1 cellular context compared by ENCODE assay signal in the genomic region with DNA sequence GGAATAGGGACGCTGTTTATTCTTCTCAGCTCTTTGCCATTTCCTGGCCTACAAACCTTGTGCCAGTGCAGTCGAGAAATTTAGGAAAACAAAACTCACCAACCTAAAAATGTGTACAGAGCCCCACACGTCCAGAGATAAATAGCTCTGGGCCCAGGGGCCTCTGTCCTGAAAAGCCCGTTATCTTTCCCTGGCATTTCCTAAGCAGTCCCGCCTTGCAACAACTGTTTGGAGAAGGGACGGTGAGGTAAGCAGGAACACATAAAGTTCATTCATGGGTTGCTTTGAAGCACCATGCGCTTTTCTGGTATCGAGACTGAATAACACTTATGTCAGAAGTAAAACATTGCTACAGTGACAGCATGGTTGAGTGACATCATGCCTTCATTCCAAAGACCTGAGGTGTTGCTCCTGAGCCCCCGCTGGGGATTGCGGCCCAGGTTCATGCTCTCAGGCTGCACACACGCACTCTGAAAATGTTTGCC.
TF ChIP-seq lines count a peak whose summit lies in the region.

No MANE protein-coding gene starts in this region.

TF ChIP-seq in HepG2, 621 proteins besides CTCF, POLR2A, EP300 and RAD21 (continued from another document and continues in another):
- TF ChIP-seq XBP1 (CRISPR knock-in tag; IDR thresholded peaks at IDR 0.05) (no peak), TOE1 (CRISPR knock-in tag; IDR thresholded peaks at IDR 0.05) (no peak), HNF4G (IDR thresholded peaks at IDR 0.05; ENCODE audit: borderline replicate concordance, low read depth, low read length) (0 out of 2 replicates have a peak, but pooled peaks have one; percentile 5), HNF4G (CRISPR knock-in tag; IDR thresholded peaks at IDR 0.05; ENCODE audit: borderline replicate concordance, low read depth) (no peak), ERF (CRISPR knock-in tag; IDR thresholded peaks at IDR 0.05) (no peak), SCMH1 (CRISPR knock-in tag; IDR thresholded peaks at IDR 0.05; ENCODE audit: borderline replicate concordance) (no peak), ZNF253 (CRISPR knock-in tag; IDR thresholded peaks at IDR 0.05; ENCODE audit: borderline replicate concordance) (no peak), ZNF180 (CRISPR knock-in tag; IDR thresholded peaks at IDR 0.05; ENCODE audit: borderline replicate concordance, low read depth) (no peak), ZNF205 (CRISPR knock-in tag; IDR thresholded peaks at IDR 0.05) (no peak), RBAK (CRISPR knock-in tag; IDR thresholded peaks at IDR 0.05) (no peak), MAFF (IDR thresholded peaks at IDR 0.05; ENCODE audit: low read depth, low read length) (no peak), RORA (CRISPR knock-in tag; IDR thresholded peaks at IDR 0.05) (no peak), BHLHE40 (IDR thresholded peaks at IDR 0.05; ENCODE audit: low read length) (no peak), SP4 (CRISPR knock-in tag; IDR thresholded peaks at IDR 0.05) (peak; percentile 33; the same call in 1 of the 2 replicates), NAIF1 (CRISPR knock-in tag; IDR thresholded peaks at IDR 0.05; ENCODE audit: borderline replicate concordance) (no peak), CREB1 (IDR thresholded peaks at IDR 0.05) (peak; percentile 74), CREB1 (CRISPR knock-in tag; IDR thresholded peaks at IDR 0.05) (peak; percentile 61), HIVEP1 (CRISPR knock-in tag; IDR thresholded peaks at IDR 0.05) (no peak), ZNF607 (CRISPR knock-in tag; IDR thresholded peaks at IDR 0.05; ENCODE audit: borderline replicate concordance) (no peak), ZNF747 (CRISPR knock-in tag; IDR thresholded peaks at IDR 0.05; ENCODE audit: borderline replicate concordance) (no peak), THAP11 (CRISPR knock-in tag; IDR thresholded peaks at IDR 0.05) (peak; percentile 41; the same call in 1 of the 2 replicates), KAT8 (CRISPR knock-in tag; IDR thresholded peaks at IDR 0.05) (peak; percentile 63; the same call in 1 of the 2 replicates), ZNF629 (CRISPR knock-in tag; conservative IDR thresholded peaks at IDR 0.05) (no peak), YEATS2 (CRISPR knock-in tag; IDR thresholded peaks at IDR 0.05; ENCODE audit: borderline replicate concordance) (no peak), SNAI1 (CRISPR knock-in tag; IDR thresholded peaks at IDR 0.05; ENCODE audit: borderline replicate concordance) (no peak), HES4 (CRISPR knock-in tag; IDR thresholded peaks at IDR 0.05; ENCODE audit: borderline replicate concordance) (no peak), U2AF1 (optimal IDR thresholded peaks at IDR 0.05; ENCODE audit: low read depth, low read length) (no peak), ZNF44 (CRISPR knock-in tag; IDR thresholded peaks at IDR 0.05) (no peak), MEIS2 (CRISPR knock-in tag; IDR thresholded peaks at IDR 0.05) (peak; percentile 47; the same call in 1 of the 2 replicates), ESRRA (CRISPR knock-in tag; IDR thresholded peaks at IDR 0.05; ENCODE audit: low read depth) (no peak), ZNF878 (CRISPR knock-in tag; IDR thresholded peaks at IDR 0.05) (no peak), DR1 (CRISPR knock-in tag; IDR thresholded peaks at IDR 0.05) (no peak), KDM3A (CRISPR knock-in tag; IDR thresholded peaks at IDR 0.05; ENCODE audit: low read depth) (no peak), SMARCE1 (IDR thresholded peaks at IDR 0.05; ENCODE audit: borderline replicate concordance) (no peak), NCOA5 (CRISPR knock-in tag; IDR thresholded peaks at IDR 0.05) (no peak), NFYB (CRISPR knock-in tag; IDR thresholded peaks at IDR 0.05) (no peak), FOXO1 (CRISPR knock-in tag; IDR thresholded peaks at IDR 0.05) (peak; percentile 79), SP140L (CRISPR knock-in tag; IDR thresholded peaks at IDR 0.05; ENCODE audit: borderline replicate concordance) (no peak), ZFYVE20 (CRISPR knock-in tag; IDR thresholded peaks at IDR 0.05; ENCODE audit: borderline replicate concordance, low read depth) (no peak), GPN1 (CRISPR knock-in tag; IDR thresholded peaks at IDR 0.05; ENCODE audit: borderline replicate concordance) (no peak), CCDC6 (CRISPR knock-in tag; IDR thresholded peaks at IDR 0.05) (no peak), NPAS2 (CRISPR knock-in tag; IDR thresholded peaks at IDR 0.05; ENCODE audit: borderline replicate concordance) (no peak), SIX1 (CRISPR knock-in tag; IDR thresholded peaks at IDR 0.05; ENCODE audit: borderline replicate concordance) (no peak), ZNF724P (CRISPR knock-in tag; IDR thresholded peaks at IDR 0.05; ENCODE audit: borderline replicate concordance) (no peak), RFXANK (CRISPR knock-in tag; IDR thresholded peaks at IDR 0.05) (no peak), ZFP62 (CRISPR knock-in tag; IDR thresholded peaks at IDR 0.05) (no peak), HNRNPK (IDR thresholded peaks at IDR 0.05; ENCODE audit: low read depth, low read length, poor library complexity, severe bottlenecking) (no peak), NFE2 (CRISPR knock-in tag; IDR thresholded peaks at IDR 0.05) (no peak), PRPF4 (IDR thresholded peaks at IDR 0.05; ENCODE audit: low read depth, low read length, poor library complexity, severe bottlenecking) (no peak), ATM (IDR thresholded peaks at IDR 0.05; ENCODE audit: borderline replicate concordance) (no peak), NFIC (IDR thresholded peaks at IDR 0.05; ENCODE audit: low read length) (no peak)
- TF ChIP-seq, protein P1, sequence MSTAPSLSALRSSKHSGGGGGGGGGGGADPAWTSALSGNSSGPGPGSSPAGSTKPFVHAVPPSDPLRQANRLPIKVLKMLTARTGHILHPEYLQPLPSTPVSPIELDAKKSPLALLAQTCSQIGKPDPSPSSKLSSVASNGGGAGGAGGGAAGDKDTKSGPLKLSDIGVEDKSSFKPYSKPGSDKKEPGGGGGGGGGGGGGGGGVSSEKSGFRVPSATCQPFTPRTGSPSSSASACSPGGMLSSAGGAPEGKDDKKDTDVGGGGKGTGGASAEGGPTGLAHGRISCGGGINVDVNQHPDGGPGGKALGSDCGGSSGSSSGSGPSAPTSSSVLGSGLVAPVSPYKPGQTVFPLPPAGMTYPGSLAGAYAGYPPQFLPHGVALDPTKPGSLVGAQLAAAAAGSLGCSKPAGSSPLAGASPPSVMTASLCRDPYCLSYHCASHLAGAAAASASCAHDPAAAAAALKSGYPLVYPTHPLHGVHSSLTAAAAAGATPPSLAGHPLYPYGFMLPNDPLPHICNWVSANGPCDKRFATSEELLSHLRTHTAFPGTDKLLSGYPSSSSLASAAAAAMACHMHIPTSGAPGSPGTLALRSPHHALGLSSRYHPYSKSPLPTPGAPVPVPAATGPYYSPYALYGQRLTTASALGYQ (CRISPR knock-in tag; IDR thresholded peaks at IDR 0.05), result peak; percentile 81; the same call in 1 of the 2 replicates
- TF ChIP-seq, protein P2, sequence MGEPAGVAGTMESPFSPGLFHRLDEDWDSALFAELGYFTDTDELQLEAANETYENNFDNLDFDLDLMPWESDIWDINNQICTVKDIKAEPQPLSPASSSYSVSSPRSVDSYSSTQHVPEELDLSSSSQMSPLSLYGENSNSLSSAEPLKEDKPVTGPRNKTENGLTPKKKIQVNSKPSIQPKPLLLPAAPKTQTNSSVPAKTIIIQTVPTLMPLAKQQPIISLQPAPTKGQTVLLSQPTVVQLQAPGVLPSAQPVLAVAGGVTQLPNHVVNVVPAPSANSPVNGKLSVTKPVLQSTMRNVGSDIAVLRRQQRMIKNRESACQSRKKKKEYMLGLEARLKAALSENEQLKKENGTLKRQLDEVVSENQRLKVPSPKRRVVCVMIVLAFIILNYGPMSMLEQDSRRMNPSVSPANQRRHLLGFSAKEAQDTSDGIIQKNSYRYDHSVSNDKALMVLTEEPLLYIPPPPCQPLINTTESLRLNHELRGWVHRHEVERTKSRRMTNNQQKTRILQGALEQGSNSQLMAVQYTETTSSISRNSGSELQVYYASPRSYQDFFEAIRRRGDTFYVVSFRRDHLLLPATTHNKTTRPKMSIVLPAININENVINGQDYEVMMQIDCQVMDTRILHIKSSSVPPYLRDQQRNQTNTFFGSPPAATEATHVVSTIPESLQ (CRISPR knock-in tag; conservative IDR thresholded peaks at IDR 0.05), result no peak
- TF ChIP-seq, protein P3, sequence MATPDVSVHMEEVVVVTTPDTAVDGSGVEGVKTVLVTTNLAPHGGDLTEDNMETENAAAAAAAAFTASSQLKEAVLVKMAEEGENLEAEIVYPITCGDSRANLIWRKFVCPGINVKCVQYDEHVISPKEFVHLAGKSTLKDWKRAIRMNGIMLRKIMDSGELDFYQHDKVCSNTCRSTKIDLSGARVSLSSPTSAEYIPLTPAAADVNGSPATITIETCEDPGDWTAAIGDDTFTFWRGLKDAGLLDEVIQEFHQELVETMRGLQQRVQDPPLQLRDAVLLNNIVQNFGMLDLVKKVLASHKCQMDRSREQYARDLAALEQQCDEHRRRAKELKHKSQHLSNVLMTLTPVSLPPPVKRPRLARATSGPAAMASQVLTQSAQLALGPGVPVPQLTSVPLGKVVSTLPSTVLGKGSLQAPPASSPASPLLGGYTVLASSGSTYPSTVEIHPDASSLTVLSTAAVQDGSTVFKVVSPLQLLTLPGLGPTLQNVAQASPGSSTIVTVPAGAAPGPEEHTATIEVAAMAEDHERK (CRISPR knock-in tag; IDR thresholded peaks at IDR 0.05; ENCODE audit: low read depth), result no peak
- TF ChIP-seq, protein P4, sequence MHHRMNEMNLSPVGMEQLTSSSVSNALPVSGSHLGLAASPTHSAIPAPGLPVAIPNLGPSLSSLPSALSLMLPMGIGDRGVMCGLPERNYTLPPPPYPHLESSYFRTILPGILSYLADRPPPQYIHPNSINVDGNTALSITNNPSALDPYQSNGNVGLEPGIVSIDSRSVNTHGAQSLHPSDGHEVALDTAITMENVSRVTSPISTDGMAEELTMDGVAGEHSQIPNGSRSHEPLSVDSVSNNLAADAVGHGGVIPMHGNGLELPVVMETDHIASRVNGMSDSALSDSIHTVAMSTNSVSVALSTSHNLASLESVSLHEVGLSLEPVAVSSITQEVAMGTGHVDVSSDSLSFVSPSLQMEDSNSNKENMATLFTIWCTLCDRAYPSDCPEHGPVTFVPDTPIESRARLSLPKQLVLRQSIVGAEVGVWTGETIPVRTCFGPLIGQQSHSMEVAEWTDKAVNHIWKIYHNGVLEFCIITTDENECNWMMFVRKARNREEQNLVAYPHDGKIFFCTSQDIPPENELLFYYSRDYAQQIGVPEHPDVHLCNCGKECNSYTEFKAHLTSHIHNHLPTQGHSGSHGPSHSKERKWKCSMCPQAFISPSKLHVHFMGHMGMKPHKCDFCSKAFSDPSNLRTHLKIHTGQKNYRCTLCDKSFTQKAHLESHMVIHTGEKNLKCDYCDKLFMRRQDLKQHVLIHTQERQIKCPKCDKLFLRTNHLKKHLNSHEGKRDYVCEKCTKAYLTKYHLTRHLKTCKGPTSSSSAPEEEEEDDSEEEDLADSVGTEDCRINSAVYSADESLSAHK (CRISPR knock-in tag; IDR thresholded peaks at IDR 0.05; ENCODE audit: borderline replicate concordance), result no peak
- TF ChIP-seq, protein P5, sequence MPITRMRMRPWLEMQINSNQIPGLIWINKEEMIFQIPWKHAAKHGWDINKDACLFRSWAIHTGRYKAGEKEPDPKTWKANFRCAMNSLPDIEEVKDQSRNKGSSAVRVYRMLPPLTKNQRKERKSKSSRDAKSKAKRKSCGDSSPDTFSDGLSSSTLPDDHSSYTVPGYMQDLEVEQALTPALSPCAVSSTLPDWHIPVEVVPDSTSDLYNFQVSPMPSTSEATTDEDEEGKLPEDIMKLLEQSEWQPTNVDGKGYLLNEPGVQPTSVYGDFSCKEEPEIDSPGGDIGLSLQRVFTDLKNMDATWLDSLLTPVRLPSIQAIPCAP (CRISPR knock-in tag; IDR thresholded peaks at IDR 0.05; ENCODE audit: low read depth), result no peak
- TF ChIP-seq, protein P6, sequence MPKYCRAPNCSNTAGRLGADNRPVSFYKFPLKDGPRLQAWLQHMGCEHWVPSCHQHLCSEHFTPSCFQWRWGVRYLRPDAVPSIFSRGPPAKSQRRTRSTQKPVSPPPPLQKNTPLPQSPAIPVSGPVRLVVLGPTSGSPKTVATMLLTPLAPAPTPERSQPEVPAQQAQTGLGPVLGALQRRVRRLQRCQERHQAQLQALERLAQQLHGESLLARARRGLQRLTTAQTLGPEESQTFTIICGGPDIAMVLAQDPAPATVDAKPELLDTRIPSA (CRISPR knock-in tag; IDR thresholded peaks at IDR 0.05; ENCODE audit: borderline replicate concordance), result no peak
- TF ChIP-seq, protein P7, sequence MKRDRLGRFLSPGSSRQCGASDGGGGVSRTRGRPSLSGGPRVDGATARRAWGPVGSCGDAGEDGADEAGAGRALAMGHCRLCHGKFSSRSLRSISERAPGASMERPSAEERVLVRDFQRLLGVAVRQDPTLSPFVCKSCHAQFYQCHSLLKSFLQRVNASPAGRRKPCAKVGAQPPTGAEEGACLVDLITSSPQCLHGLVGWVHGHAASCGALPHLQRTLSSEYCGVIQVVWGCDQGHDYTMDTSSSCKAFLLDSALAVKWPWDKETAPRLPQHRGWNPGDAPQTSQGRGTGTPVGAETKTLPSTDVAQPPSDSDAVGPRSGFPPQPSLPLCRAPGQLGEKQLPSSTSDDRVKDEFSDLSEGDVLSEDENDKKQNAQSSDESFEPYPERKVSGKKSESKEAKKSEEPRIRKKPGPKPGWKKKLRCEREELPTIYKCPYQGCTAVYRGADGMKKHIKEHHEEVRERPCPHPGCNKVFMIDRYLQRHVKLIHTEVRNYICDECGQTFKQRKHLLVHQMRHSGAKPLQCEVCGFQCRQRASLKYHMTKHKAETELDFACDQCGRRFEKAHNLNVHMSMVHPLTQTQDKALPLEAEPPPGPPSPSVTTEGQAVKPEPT (CRISPR knock-in tag; IDR thresholded peaks at IDR 0.05; ENCODE audit: low read depth), result no peak
- TF ChIP-seq, protein P8, sequence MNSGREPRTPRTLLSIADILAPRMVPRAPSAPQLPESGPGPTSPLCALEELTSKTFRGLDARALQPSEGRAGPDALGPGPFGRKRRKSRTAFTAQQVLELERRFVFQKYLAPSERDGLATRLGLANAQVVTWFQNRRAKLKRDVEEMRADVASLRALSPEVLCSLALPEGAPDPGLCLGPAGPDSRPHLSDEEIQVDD (CRISPR knock-in tag; IDR thresholded peaks at IDR 0.05; ENCODE audit: borderline replicate concordance), result no peak
- TF ChIP-seq, protein P9, sequence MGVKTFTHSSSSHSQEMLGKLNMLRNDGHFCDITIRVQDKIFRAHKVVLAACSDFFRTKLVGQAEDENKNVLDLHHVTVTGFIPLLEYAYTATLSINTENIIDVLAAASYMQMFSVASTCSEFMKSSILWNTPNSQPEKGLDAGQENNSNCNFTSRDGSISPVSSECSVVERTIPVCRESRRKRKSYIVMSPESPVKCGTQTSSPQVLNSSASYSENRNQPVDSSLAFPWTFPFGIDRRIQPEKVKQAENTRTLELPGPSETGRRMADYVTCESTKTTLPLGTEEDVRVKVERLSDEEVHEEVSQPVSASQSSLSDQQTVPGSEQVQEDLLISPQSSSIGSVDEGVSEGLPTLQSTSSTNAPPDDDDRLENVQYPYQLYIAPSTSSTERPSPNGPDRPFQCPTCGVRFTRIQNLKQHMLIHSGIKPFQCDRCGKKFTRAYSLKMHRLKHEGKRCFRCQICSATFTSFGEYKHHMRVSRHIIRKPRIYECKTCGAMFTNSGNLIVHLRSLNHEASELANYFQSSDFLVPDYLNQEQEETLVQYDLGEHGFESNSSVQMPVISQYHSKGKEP (CRISPR knock-in tag; IDR thresholded peaks at IDR 0.05), result no peak
